Comparison of ENCODE assay signal across 8 cellular contexts in genomic region chr19:45637890-45638667, GRCh38. TPM values are rescaled to one million over a fixed set of nuclear protein-coding genes. Genes with fewer than 3 reads are reported as not detected.
DNase-seq lines count a peak whose midpoint lies in the region; ATAC-seq and FAIRE-seq lines count a peak whose summit lies in the region.

No MANE protein-coding gene starts in this region.

- no peak for DNase-seq in CD8-positive, alpha-beta memory T cell
- DNase-seq in NCI-H226 (peak; percentile 28), frontal cortex (ENCODE audit: low spot score in 2 of 2) (no peak), COR-L47 (lab: John Stamatoyannopoulos, UW) (no peak), SK-N-DZ (ENCODE audit: low spot score) (no peak), RKO (ENCODE audit: low spot score) (no peak)
- no peak for DNase-seq in natural killer cell treated with Interleukin-12 subunit alpha and Interleukin-12 subunit beta and Interleukin-15 and Interleukin-18, amount 100 ng/mL, for 72 hours (ENCODE audit: low spot score)

- ATAC-seq in natural killer cell treated with Interleukin-12 subunit alpha and Interleukin-12 subunit beta and Interleukin-15 and Interleukin-18, amount 100 ng/mL, for 72 hours = no peak

- peaks cover 0 to 12% (median 0%) of the 10 kb centered on the region in 3 donors for H3K36me3 Mint-ChIP-seq in CD8-positive, alpha-beta memory T cell
- H3K36me3 Mint-ChIP-seq in natural killer cell treated with Interleukin-12 subunit alpha and Interleukin-12 subunit beta and Interleukin-15 and Interleukin-18, amount 100 ng/mL, for 72 hours = peaks cover 10% of the 10 kb centered on the region

- H3K36me3 ChIP-seq in CD8-positive, alpha-beta memory T cell (ENCODE audit: insufficient read depth, low read length) = no peaks in the 10 kb centered on the region
- no peaks in the 10 kb centered on the region for H3K36me3 ChIP-seq in ectodermal cell (ENCODE audit: control insufficient read depth, insufficient read depth, low read length)

- H3K4me3 ChIP-seq in CD8-positive, alpha-beta memory T cell (ENCODE audit: low read length) = peak overlapping the region; percentile 89
- H3K4me3 ChIP-seq in ectodermal cell (ENCODE audit: insufficient read depth, low read depth, low read length) = peak overlapping the region; percentile 59

- H3K4me1 ChIP-seq in CD8-positive, alpha-beta memory T cell (ENCODE audit: insufficient read depth, low read length) = peaks cover 38% of the 10 kb centered on the region
- peaks cover 7% of the 10 kb centered on the region for H3K4me1 ChIP-seq in ectodermal cell (ENCODE audit: control insufficient read depth, insufficient read depth, low read length)

- peak overlapping the region; percentile 61 for H3K27ac ChIP-seq in CD8-positive, alpha-beta memory T cell (ENCODE audit: low read depth, low read length)
- H3K27ac ChIP-seq in ectodermal cell (ENCODE audit: insufficient read depth, low read depth, low read length, poor library complexity, severe bottlenecking) = no peak overlapping the region

- POLR2A ChIA-PET in CD8-positive, alpha-beta memory T cell (lab: Charles Lee) = no interaction called here

- H3K27ac Mint-ChIP-seq in CD8-positive, alpha-beta memory T cell = no peak overlapping the region
- peak overlapping the region; percentile 93 to 94 for H3K27ac Mint-ChIP-seq in natural killer cell treated with Interleukin-12 subunit alpha and Interleukin-12 subunit beta and Interleukin-15 and Interleukin-18, amount 100 ng/mL, for 72 hours

- H3K4me1 Mint-ChIP-seq in CD8-positive, alpha-beta memory T cell = peaks cover 23 to 40% (median 31%) of the 10 kb centered on the region in 3 donors
- H3K4me1 Mint-ChIP-seq in natural killer cell treated with Interleukin-12 subunit alpha and Interleukin-12 subunit beta and Interleukin-15 and Interleukin-18, amount 100 ng/mL, for 72 hours (ENCODE audit: low read depth in 2 of 2) = peaks cover 31 to 35% of the 10 kb centered on the region in 2 donors

- peak overlapping the region; percentile 12 to 94 (median 37) for H3K4me3 Mint-ChIP-seq in CD8-positive, alpha-beta memory T cell
- H3K4me3 Mint-ChIP-seq in natural killer cell treated with Interleukin-12 subunit alpha and Interleukin-12 subunit beta and Interleukin-15 and Interleukin-18, amount 100 ng/mL, for 72 hours = peak overlapping the region; percentile 92

- 59 to 63% methylated on average over 19 of the region's 19 CpGs for WGBS in ectodermal cell, 2 experiments

- H3K27me3 ChIP-seq in CD8-positive, alpha-beta memory T cell (ENCODE audit: insufficient read depth, low read length, poor library complexity, severe bottlenecking) = no peaks in the 10 kb centered on the region
- H3K27me3 ChIP-seq in ectodermal cell (ENCODE audit: control insufficient read depth, insufficient read depth, low read length, poor library complexity, severe bottlenecking) = peaks cover 9% of the 10 kb centered on the region

- H3K9me3 ChIP-seq in CD8-positive, alpha-beta memory T cell (ENCODE audit: low read length) = no peaks in the 10 kb centered on the region
- H3K9me3 ChIP-seq in ectodermal cell (ENCODE audit: control insufficient read depth, low read length) = no peaks in the 10 kb centered on the region

- CTCF ChIA-PET in CD8-positive, alpha-beta memory T cell (lab: Charles Lee) = interaction anchor here (0.7 to 1.4 kb wide), 8 partner anchors 12 to 159 kb away, joined by 3 to 5 read pairs (median 4); partner anchors contain the start of gene PPM1N

- H3K9me3 Mint-ChIP-seq in CD8-positive, alpha-beta memory T cell = no peaks in the 10 kb centered on the region
- H3K9me3 Mint-ChIP-seq in natural killer cell treated with Interleukin-12 subunit alpha and Interleukin-12 subunit beta and Interleukin-15 and Interleukin-18, amount 100 ng/mL, for 72 hours = peaks cover 4% of the 10 kb centered on the region

- peaks cover 0 to 2% of the 10 kb centered on the region in 2 donors for H3K27me3 Mint-ChIP-seq in CD8-positive, alpha-beta memory T cell
- no peaks in the 10 kb centered on the region for H3K27me3 Mint-ChIP-seq in natural killer cell treated with Interleukin-12 subunit alpha and Interleukin-12 subunit beta and Interleukin-15 and Interleukin-18, amount 100 ng/mL, for 72 hours

- no peak for FAIRE-seq in frontal cortex (lab: Jason Lieb, UNC)

RNA-seq across cellular contexts. Expression of gene EML2, which starts 1.1 kb away (rescaled TPM):
- total RNA-seq in CD8-positive, alpha-beta memory T cell = 100 to 1,000 TPM; 122 to 128 TPM
- polyA plus RNA-seq in CD8-positive, alpha-beta memory T cell = 18.8 TPM
- polyA plus RNA-seq in ectodermal cell (2013, experiment 1 of 4) = 22.6 TPM
- polyA plus RNA-seq in ectodermal cell (2013, experiment 2 of 4) = 12.2 TPM
- 17.4 TPM for polyA plus RNA-seq in ectodermal cell (2013, experiment 3 of 4)
- 18.6 TPM for polyA plus RNA-seq in ectodermal cell (2013, experiment 4 of 4)
- total RNA-seq in natural killer cell treated with Interleukin-12 subunit alpha and Interleukin-12 subunit beta and Interleukin-15 and Interleukin-18, amount 100 ng/mL, for 72 hours = 100 to 1,000 TPM; 232 to 255 TPM
- 13.0 TPM for total RNA-seq in frontal cortex
- 13.8 and 15.8 TPM in 2 replicates for polyA plus RNA-seq in SK-N-DZ (2014; cell fraction: cytosol; rRNA removed)
- 74.0 and 82.6 TPM in 2 replicates for polyA plus RNA-seq in SK-N-DZ (2014; cell fraction: nucleus; rRNA removed)

RNA-seq across cellular contexts. Expression of gene GIPR, which starts 29.9 kb away (rescaled TPM):
- total RNA-seq in CD8-positive, alpha-beta memory T cell = 1 to 10 TPM; 1.7 to 1.9 TPM
- polyA plus RNA-seq in CD8-positive, alpha-beta memory T cell = 0.21 TPM
- polyA plus RNA-seq in ectodermal cell (2013, experiment 1 of 4) = not detected
- polyA plus RNA-seq in ectodermal cell (2013, experiment 2 of 4) = 0.09 TPM
- 0.32 TPM for polyA plus RNA-seq in ectodermal cell (2013, experiment 3 of 4)
- polyA plus RNA-seq in ectodermal cell (2013, experiment 4 of 4) = 0.24 TPM
- 10 to 100 TPM; 29.0 to 74.0 TPM for total RNA-seq in natural killer cell treated with Interleukin-12 subunit alpha and Interleukin-12 subunit beta and Interleukin-15 and Interleukin-18, amount 100 ng/mL, for 72 hours
- total RNA-seq in frontal cortex = 0.41 TPM
- 0.53 and 2.0 TPM in 2 replicates for polyA plus RNA-seq in SK-N-DZ (2014; cell fraction: cytosol; rRNA removed)
- polyA plus RNA-seq in SK-N-DZ (2014; cell fraction: nucleus; rRNA removed) = 4.6 and 14.6 TPM in 2 replicates

RNA-seq across cellular contexts. Expression of gene GPR4, which starts 36.1 kb away (rescaled TPM):
- total RNA-seq in CD8-positive, alpha-beta memory T cell = not detected
- polyA plus RNA-seq in CD8-positive, alpha-beta memory T cell = not detected
- polyA plus RNA-seq in ectodermal cell (2013, experiment 1 of 4) = 0.28 TPM
- 0.16 TPM for polyA plus RNA-seq in ectodermal cell (2013, experiment 2 of 4)
- polyA plus RNA-seq in ectodermal cell (2013, experiment 3 of 4) = 0.11 TPM
- polyA plus RNA-seq in ectodermal cell (2013, experiment 4 of 4) = 0.16 TPM
- under 1 TPM in 1 of 2 donors, not detected in 1; 0.24 TPM for total RNA-seq in natural killer cell treated with Interleukin-12 subunit alpha and Interleukin-12 subunit beta and Interleukin-15 and Interleukin-18, amount 100 ng/mL, for 72 hours
- total RNA-seq in frontal cortex = under 0.01 TPM
- 1.3 and 1.7 TPM in 2 replicates for polyA plus RNA-seq in SK-N-DZ (2014; cell fraction: cytosol; rRNA removed)
- polyA plus RNA-seq in SK-N-DZ (2014; cell fraction: nucleus; rRNA removed) = 0.62 and 1.2 TPM in 2 replicates

RNA-seq across cellular contexts. Expression of gene OPA3, which starts 53.5 kb away (rescaled TPM):
- total RNA-seq in CD8-positive, alpha-beta memory T cell = 10 to 100 TPM; 14.2 to 17.5 TPM
- 18.1 TPM for polyA plus RNA-seq in CD8-positive, alpha-beta memory T cell
- polyA plus RNA-seq in ectodermal cell (2013, experiment 1 of 4) = 12.0 TPM
- 14.3 TPM for polyA plus RNA-seq in ectodermal cell (2013, experiment 2 of 4)
- 8.7 TPM for polyA plus RNA-seq in ectodermal cell (2013, experiment 3 of 4)
- 10.8 TPM for polyA plus RNA-seq in ectodermal cell (2013, experiment 4 of 4)
- 10 to 100 TPM; 17.0 to 17.5 TPM for total RNA-seq in natural killer cell treated with Interleukin-12 subunit alpha and Interleukin-12 subunit beta and Interleukin-15 and Interleukin-18, amount 100 ng/mL, for 72 hours
- 1.6 TPM for total RNA-seq in frontal cortex
- polyA plus RNA-seq in SK-N-DZ (2014; cell fraction: cytosol; rRNA removed) = 5.4 and 8.4 TPM in 2 replicates
- polyA plus RNA-seq in SK-N-DZ (2014; cell fraction: nucleus; rRNA removed) = 1.9 and 4.6 TPM in 2 replicates

RNA-seq across cellular contexts. Expression of gene SNRPD2, which starts 53.7 kb away (rescaled TPM):
- total RNA-seq in CD8-positive, alpha-beta memory T cell = 100 to 1,000 TPM; 738 to 747 TPM
- polyA plus RNA-seq in CD8-positive, alpha-beta memory T cell = 1,016 TPM
- polyA plus RNA-seq in ectodermal cell (2013, experiment 1 of 4) = 521 TPM
- polyA plus RNA-seq in ectodermal cell (2013, experiment 2 of 4) = 460 TPM
- polyA plus RNA-seq in ectodermal cell (2013, experiment 3 of 4) = 586 TPM
- polyA plus RNA-seq in ectodermal cell (2013, experiment 4 of 4) = 651 TPM
- 100 to 1,000 TPM; 389 to 427 TPM for total RNA-seq in natural killer cell treated with Interleukin-12 subunit alpha and Interleukin-12 subunit beta and Interleukin-15 and Interleukin-18, amount 100 ng/mL, for 72 hours
- total RNA-seq in frontal cortex = 157 TPM
- 612 and 851 TPM in 2 replicates for polyA plus RNA-seq in SK-N-DZ (2014; cell fraction: cytosol; rRNA removed)
- 422 and 469 TPM in 2 replicates for polyA plus RNA-seq in SK-N-DZ (2014; cell fraction: nucleus; rRNA removed)

Comparison
In these comparisons a context has a peak if more than half of its experiments do, and no peak if none do; other contexts are left out.
1. H3K27ac Mint-ChIP-seq: peak in natural killer cell treated with Interleukin-12 subunit alpha and Interleukin-12 subunit beta and Interleukin-15 and Interleukin-18, amount 100 ng/mL, for 72 hours (2 of 2); none in CD8-positive, alpha-beta memory T cell (0 of 8).
2. RNA of gene GIPR, which starts 29.9 kb away (total RNA-seq): 29.0 to 74.0 TPM in natural killer cell treated with Interleukin-12 subunit alpha and Interleukin-12 subunit beta and Interleukin-15 and Interleukin-18, amount 100 ng/mL, for 72 hours; 1.7 to 1.9 TPM in CD8-positive, alpha-beta memory T cell and 0.41 TPM in frontal cortex (single experiment); every median in the first group is over 10 times any median in the second.